8 cellular contexts compared by ENCODE assay signal in genomic region chr3:12994357-12994606, GRCh38.
A peak's percentile ranks its signal among the peaks of the same experiment; 100 is the strongest.
DNase-seq lines count a peak whose midpoint lies in the region; ATAC-seq, FAIRE-seq and TF ChIP-seq lines count a peak whose summit lies in the region.

No MANE protein-coding gene starts in this region.

- FAIRE-seq in kidney (lab: Jason Lieb, UNC) (no peak), HTR-8/SVneo (lab: Jason Lieb, UNC) (no peak)

- peaks cover 71% of the 10 kb centered on the region for H3K4me1 Mint-ChIP-seq in stimulated activated naive CD8-positive, alpha-beta T cell treated with anti-CD3 and anti-CD28 coated beads, Interleukin-15, amount 100 ng/mL, for 72 hours

- peak overlapping the region; percentile 67 to 79 for H3K9ac ChIP-seq in kidney (ENCODE audit: low read length in 2 of 2)

- H3K4me1 ChIP-seq in kidney (ENCODE audit: control insufficient read depth in 1 of 2, insufficient read depth in 1 of 2, low read depth in 1 of 2, low read length in 2 of 2) (peaks cover 4 to 11% of the 10 kb centered on the region in 2 donors), SJCRH30 (peaks cover 19% of the 10 kb centered on the region)

- TF ChIP-seq CTCF in astrocyte of the cerebellum (IDR thresholded peaks at IDR 0.05; ENCODE audit: low read depth, low read length, missing control alignments): no peak
- no peak for TF ChIP-seq CTCF in kidney (IDR thresholded peaks at IDR 0.05; ENCODE audit: borderline replicate concordance, extremely low read depth, insufficient read depth)

- no peaks in the 10 kb centered on the region for H3K9me3 Mint-ChIP-seq in stimulated activated naive CD8-positive, alpha-beta T cell treated with anti-CD3 and anti-CD28 coated beads, Interleukin-15, amount 100 ng/mL, for 72 hours

- H3K36me3 ChIP-seq in kidney (ENCODE audit: control insufficient read depth in 1 of 2, insufficient read depth in 2 of 2, low read length in 2 of 2) (no peaks in the 10 kb centered on the region), SJCRH30 (no peaks in the 10 kb centered on the region)

- no peaks in the 10 kb centered on the region for H3K9me3 ChIP-seq in kidney (ENCODE audit: control insufficient read depth in 1 of 2, low read length in 2 of 2)
- no peaks in the 10 kb centered on the region for H3K9me3 ChIP-seq in SJCRH30 (replicated peaks)

- no peak for DNase-seq in astrocyte of the cerebellum (ENCODE audit: low read depth)
- DNase-seq in kidney: peak; percentile 87
- DNase-seq in stimulated activated naive CD8-positive, alpha-beta T cell treated with anti-CD3 and anti-CD28 coated beads, Interleukin-15, amount 100 ng/mL, for 72 hours: no peak
- no peak for DNase-seq in SJCRH30
- no peak for DNase-seq in activated CD4-positive, alpha-beta T cell treated with anti-CD3 and anti-CD28 coated beads, Interleukin-2, amount 50 U/mL, for 1 hour
- DNase-seq in HTR-8/SVneo (ENCODE audit: insufficient read length, low spot score): no peak

- peak overlapping the region; percentile 43 to 52 for H3K27ac Mint-ChIP-seq in stimulated activated naive CD8-positive, alpha-beta T cell treated with anti-CD3 and anti-CD28 coated beads, Interleukin-15, amount 100 ng/mL, for 72 hours

- H3K27ac ChIP-seq in kidney (ENCODE audit: low read depth in 2 of 2, low read length in 2 of 2): peak overlapping the region; percentile 87 to 92
- H3K27ac ChIP-seq in SJCRH30: no peak overlapping the region

- in situ Hi-C loops in astrocyte of the cerebellum (cut with HindIII; ENCODE audit: low sequenced_read_pairs): no loop called here

- ATAC-seq in HG03280 (IDR thresholded peaks at IDR 0.05; ENCODE audit: unreplicated experiment): peak; percentile 21
- peak; percentile 13 for ATAC-seq in stimulated activated naive CD8-positive, alpha-beta T cell treated with anti-CD3 and anti-CD28 coated beads, Interleukin-15, amount 100 ng/mL, for 72 hours

- H3K27me3 Mint-ChIP-seq in stimulated activated naive CD8-positive, alpha-beta T cell treated with anti-CD3 and anti-CD28 coated beads, Interleukin-15, amount 100 ng/mL, for 72 hours: no peaks in the 10 kb centered on the region

- peak overlapping the region; percentile 84 to 89 for H3K4me3 Mint-ChIP-seq in stimulated activated naive CD8-positive, alpha-beta T cell treated with anti-CD3 and anti-CD28 coated beads, Interleukin-15, amount 100 ng/mL, for 72 hours

- H3K4me3 ChIP-seq in GM08714 (ENCODE audit: low read length): peak overlapping the region; percentile 60
- peak overlapping the region; percentile 56 for H3K4me3 ChIP-seq in astrocyte of the cerebellum (ENCODE audit: low read depth, low read length)
- peak overlapping the region; percentile 73 to 80 for H3K4me3 ChIP-seq in kidney (ENCODE audit: low read length in 2 of 2)
- no peak overlapping the region for H3K4me3 ChIP-seq in SJCRH30

- no peaks in the 10 kb centered on the region; the same call in 1 of the 2 replicates for H3K27me3 ChIP-seq in SJCRH30

- intact Hi-C loops in kidney (cut with DNase I): no loop called here
